ENCODE assay signal across 16 cellular contexts in the genomic region with DNA sequence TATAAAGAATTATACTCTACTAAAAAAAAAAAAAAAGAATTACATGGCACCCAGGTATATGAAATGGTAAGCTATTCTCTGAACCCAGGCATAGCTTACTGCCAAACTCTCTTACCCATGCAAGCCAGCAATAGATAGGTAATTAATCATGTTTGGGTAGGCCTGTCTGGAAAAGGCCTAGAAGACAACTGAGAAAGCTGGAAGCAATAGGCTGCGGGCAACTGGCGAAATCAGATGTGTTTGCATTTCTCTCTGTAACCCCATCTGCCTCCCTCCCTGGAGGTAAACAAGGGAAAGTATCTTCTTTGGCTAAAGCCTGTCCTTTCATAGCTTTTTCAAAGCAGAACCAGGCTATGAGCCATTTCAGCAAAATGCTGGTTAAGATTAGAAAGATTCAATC.
"Had no signal": no experiment of that assay in that cellular context is flagged by ENCODE, and none has a peak within 500 bp of the region (broad histone marks: within the 10 kb centered on the region; RNA-seq: fewer than 3 reads in every experiment).

No MANE protein-coding gene starts in this region.

- H3K4me1 ChIP-seq: right lobe of liver, suprapubic skin, uterus had no signal

- H3K27me3 Mint-ChIP-seq: activated naive CD8-positive, alpha-beta T cell treated with anti-CD3 and anti-CD28 coated beads for 36 hours; effector memory CD8-positive, alpha-beta T cell; naive thymus-derived CD4-positive, alpha-beta T cell; stimulated activated naive CD8-positive, alpha-beta T cell treated with anti-CD3 and anti-CD28 coated beads, Interleukin-15, amount 100 ng/mL, for 72 hours had no signal

- H3K4me3 ChIP-seq: cardiac muscle cell, ovary, right lobe of liver, suprapubic skin, transverse colon, uterus had no signal

- H3K9me3 ChIP-seq: ovary, right lobe of liver, transverse colon, uterus had no signal

- H3K4me3 Mint-ChIP-seq: activated naive CD8-positive, alpha-beta T cell treated with anti-CD3 and anti-CD28 coated beads for 36 hours; effector memory CD8-positive, alpha-beta T cell; naive thymus-derived CD4-positive, alpha-beta T cell; stimulated activated naive CD8-positive, alpha-beta T cell treated with anti-CD3 and anti-CD28 coated beads, Interleukin-15, amount 100 ng/mL, for 72 hours had no signal

- H3K27ac Mint-ChIP-seq: activated naive CD8-positive, alpha-beta T cell treated with anti-CD3 and anti-CD28 coated beads for 36 hours; effector memory CD8-positive, alpha-beta T cell; naive thymus-derived CD4-positive, alpha-beta T cell; stimulated activated naive CD8-positive, alpha-beta T cell treated with anti-CD3 and anti-CD28 coated beads, Interleukin-15, amount 100 ng/mL, for 72 hours had no signal

- H3K4me1 Mint-ChIP-seq: activated naive CD8-positive, alpha-beta T cell treated with anti-CD3 and anti-CD28 coated beads for 36 hours; naive thymus-derived CD4-positive, alpha-beta T cell; stimulated activated naive CD8-positive, alpha-beta T cell treated with anti-CD3 and anti-CD28 coated beads, Interleukin-15, amount 100 ng/mL, for 72 hours had no signal

- H3K36me3 Mint-ChIP-seq: activated naive CD8-positive, alpha-beta T cell treated with anti-CD3 and anti-CD28 coated beads for 36 hours; naive thymus-derived CD4-positive, alpha-beta T cell had no signal

- DNase-seq: activated CD4-positive, alpha-beta T cell treated with anti-CD3 and anti-CD28 coated beads, Interleukin-2, amount 50 U/mL, for 48 hours; activated naive CD8-positive, alpha-beta T cell treated with anti-CD3 and anti-CD28 coated beads for 36 hours; amygdala; effector memory CD8-positive, alpha-beta T cell; mesenchymal stem cell; naive thymus-derived CD4-positive, alpha-beta T cell; ovary; right lobe of liver; small intestine; stimulated activated CD4-positive, alpha-beta T cell treated with anti-CD3 and anti-CD28 coated beads, Interleukin-15, amount 100 ng/mL, for 24 hours; stimulated activated CD4-positive, alpha-beta T cell treated with anti-CD3 and anti-CD28 coated beads, Interleukin-4, amount 100 ng/mL, for 1 hour; stimulated activated naive CD8-positive, alpha-beta T cell treated with anti-CD3 and anti-CD28 coated beads, Interleukin-15, amount 100 ng/mL, for 72 hours; transverse colon; uterus had no signal

- H3K27me3 ChIP-seq: cardiac muscle cell, ovary, right lobe of liver, suprapubic skin, transverse colon, uterus had no signal

- H3K36me3 ChIP-seq: cardiac muscle cell, ovary, right lobe of liver, suprapubic skin, transverse colon, uterus had no signal

- H3K27ac ChIP-seq: cardiac muscle cell, ovary, right lobe of liver, suprapubic skin, transverse colon, uterus had no signal
